Comparison of ENCODE assay signal across 7 cellular contexts in genomic region chr16:31875112-31875803, GRCh38. TPM values are rescaled to one million over a fixed set of nuclear protein-coding genes. Genes with fewer than 3 reads are reported as not detected.
DNase-seq lines count a peak whose midpoint lies in the region; ATAC-seq and TF ChIP-seq lines count a peak whose summit lies in the region.

No MANE protein-coding gene starts in this region.

- H3K4me2 ChIP-seq in GM23338, result peak overlapping the region; percentile 90

- POLR2A ChIA-PET in T-cell (lab: Charles Lee), result interaction anchor here in 1 of 2 donors (0.6 kb wide), 1 partner anchor 415 kb away, joined by 3 read pairs; no protein-coding TSS in a partner anchor
- POLR2A ChIA-PET in HEK293T (lab: Yijun Ruan, JAX), result no interaction called here

- H3K27ac ChIP-seq in GM23338 (ENCODE audit: low read depth), result no peak overlapping the region
- peak overlapping the region in 7 of 8 donors; percentile 95 to 99 (median 98) for H3K27ac ChIP-seq in spleen

- H3K9me2 ChIP-seq in GM23338 (ENCODE audit: insufficient read depth), result no peaks in the 10 kb centered on the region

- intact Hi-C loops in spleen (cut with DNase I; ENCODE audit: low total_unique reads), result no loop called here

- H3K27me3 ChIP-seq in GM23338 (ENCODE audit: insufficient read depth) (no peaks in the 10 kb centered on the region), spleen (replicated peaks in 1 of 7) (no peaks in the 10 kb centered on the region)

- DNase-seq in GM23338 (ENCODE audit: low spot score), result no peak
- no peak for DNase-seq in T-cell
- DNase-seq in fibroblast of peridontal ligament (ENCODE audit: extremely low read depth), result peak; percentile 39
- DNase-seq in spleen, result no peak
- DNase-seq in HEK293T (ENCODE audit: extremely low spot score), result no peak
- DNase-seq in NCI-H82 (lab: John Stamatoyannopoulos, UW), result no peak
- DNase-seq in NCI-H128 (lab: John Stamatoyannopoulos, UW; ENCODE audit: unreplicated experiment), result no peak

- no peaks in the 10 kb centered on the region; the same call in 2 of the 3 replicates for H3K9me3 Mint-ChIP-seq in GM23338
- no peaks in the 10 kb centered on the region for H3K9me3 Mint-ChIP-seq in T-cell

- ATAC-seq in GM23338 (no peak), T-cell (replicated peaks in 1 of 4) (no peak)

- H3K27ac Mint-ChIP-seq in GM23338 (no peak overlapping the region; the same call in 1 of the 2 replicates), T-cell (peak overlapping the region; percentile 96 to 97)

- WGBS in spleen, 5 donors, result 43 to 64% (median 56%) methylated on average over 5 of the region's 5 CpGs

- H3F3A ChIP-seq in GM23338 (replicated peaks; ENCODE audit: low read depth), result no peaks in the 10 kb centered on the region

- H3K4me3 ChIP-seq in GM23338 (peak overlapping the region; percentile 98), spleen (peak overlapping the region; percentile 78 to 99 (median 96))

- no peak for TF ChIP-seq CTCF in GM23338 (conservative IDR thresholded peaks at IDR 0.05; ENCODE audit: low read depth in 2 of 2)
- no peak for TF ChIP-seq CTCF in spleen (IDR thresholded peaks at IDR 0.05 in 8 of 11, conservative IDR thresholded peaks at IDR 0.05 in 3 of 11)

- H2AFZ ChIP-seq in GM23338, result no peak overlapping the region

- H3K36me3 ChIP-seq in GM23338 (ENCODE audit: insufficient read depth) (no peaks in the 10 kb centered on the region), spleen (peaks cover 0 to 36% (median 0%) of the 10 kb centered on the region in 6 donors)

- H3K79me2 ChIP-seq in GM23338 (replicated peaks; ENCODE audit: insufficient read depth), result peaks cover 63% of the 10 kb centered on the region

- H3K9me3 ChIP-seq in spleen, result no peaks in the 10 kb centered on the region

- TF ChIP-seq POLR2A in spleen (IDR thresholded peaks at IDR 0.05), result no peak

- peaks cover 22% of the 10 kb centered on the region for H4K20me1 ChIP-seq in GM23338 (replicated peaks; ENCODE audit: insufficient read depth)

- H3K4me1 Mint-ChIP-seq in GM23338 (peaks cover 12% of the 10 kb centered on the region; the same call in 2 of the 3 replicates), T-cell (peaks cover 73 to 88% (median 88%) of the 10 kb centered on the region in 3 donors)

- H3K27me3 Mint-ChIP-seq in GM23338 (ENCODE audit: insufficient read depth, low read depth, poor library complexity) (peaks cover 5% of the 10 kb centered on the region), T-cell (no peaks in the 10 kb centered on the region)

- H3K36me3 Mint-ChIP-seq in GM23338 (ENCODE audit: low read depth), result peaks cover 17% of the 10 kb centered on the region
- H3K36me3 Mint-ChIP-seq in T-cell, result peaks cover 47% of the 10 kb centered on the region

- H3K4me1 ChIP-seq in GM23338 (ENCODE audit: insufficient read depth) (peaks cover 19% of the 10 kb centered on the region), spleen (peaks cover 51 to 85% (median 77%) of the 10 kb centered on the region in 6 donors)

- peak overlapping the region; percentile 95 for H3K4me3 Mint-ChIP-seq in GM23338
- H3K4me3 Mint-ChIP-seq in T-cell, result peak overlapping the region; percentile 92 to 96 (median 96)

- CTCF ChIA-PET in T-cell (lab: Charles Lee) (no interaction called here), HEK293T (lab: Yijun Ruan, JAX) (no interaction called here)

TF ChIP-seq in GM23338, 12 proteins besides CTCF, POLR2A, EP300 and RAD21 (continues in another document):
- no peak for TF ChIP-seq ZNF331 (CRISPR knock-in tag; IDR thresholded peaks at IDR 0.05; ENCODE audit: low read depth)
- TF ChIP-seq POLR2AphosphoS5 (IDR thresholded peaks at IDR 0.05; ENCODE audit: low read depth), result no peak

TF ChIP-seq in HEK293T, 16 proteins besides CTCF, POLR2A, EP300 and RAD21:
- TF ChIP-seq HDGF (IDR thresholded peaks at IDR 0.05; ENCODE audit: borderline replicate concordance) (no peak), ARNT (IDR thresholded peaks at IDR 0.05) (no peak), CTBP1 (IDR thresholded peaks at IDR 0.05; ENCODE audit: borderline replicate concordance) (no peak), ZNF384 (IDR thresholded peaks at IDR 0.05) (no peak), L3MBTL2 (conservative IDR thresholded peaks at IDR 0.05) (no peak), PKNOX1 (IDR thresholded peaks at IDR 0.05) (no peak), FOXM1 (IDR thresholded peaks at IDR 0.05; ENCODE audit: borderline replicate concordance) (no peak), NFRKB (IDR thresholded peaks at IDR 0.05) (no peak), BHLHE40 (IDR thresholded peaks at IDR 0.05; ENCODE audit: borderline replicate concordance) (no peak), LEF1 (IDR thresholded peaks at IDR 0.05; ENCODE audit: borderline replicate concordance) (no peak), SUZ12 (IDR thresholded peaks at IDR 0.05) (no peak), TARDBP (IDR thresholded peaks at IDR 0.05) (no peak), ELF4 (IDR thresholded peaks at IDR 0.05) (no peak), FOXA1 (IDR thresholded peaks at IDR 0.05) (no peak), SP1 (IDR thresholded peaks at IDR 0.05) (no peak), FOXK2 (IDR thresholded peaks at IDR 0.05) (no peak)

RNA-seq across cellular contexts. Expression of gene ZNF267, which starts 1.7 kb away (rescaled TPM):
- total RNA-seq in GM23338 (2014; rRNA removed; shearing (Covaris generic)), result 31.7 and 36.5 TPM in 2 replicates
- polyA plus RNA-seq in GM23338 (2016; fragmentation: Nextera tagmentation; extraction: Ambion mirVana) (10.2 and 13.8 TPM in 2 replicates), spleen (10 to 100 TPM in 1 of 3 donors, 1 to 10 TPM in 2; 9.0 to 12.9 (median 9.7) TPM)
- total RNA-seq in T-cell (10 to 100 TPM; 35.0 to 46.9 (median 43.5) TPM), spleen (10 to 100 TPM; 33.3 to 50.6 (median 44.9) TPM)
